8 cellular contexts compared by ENCODE assay signal in the genomic region with DNA sequence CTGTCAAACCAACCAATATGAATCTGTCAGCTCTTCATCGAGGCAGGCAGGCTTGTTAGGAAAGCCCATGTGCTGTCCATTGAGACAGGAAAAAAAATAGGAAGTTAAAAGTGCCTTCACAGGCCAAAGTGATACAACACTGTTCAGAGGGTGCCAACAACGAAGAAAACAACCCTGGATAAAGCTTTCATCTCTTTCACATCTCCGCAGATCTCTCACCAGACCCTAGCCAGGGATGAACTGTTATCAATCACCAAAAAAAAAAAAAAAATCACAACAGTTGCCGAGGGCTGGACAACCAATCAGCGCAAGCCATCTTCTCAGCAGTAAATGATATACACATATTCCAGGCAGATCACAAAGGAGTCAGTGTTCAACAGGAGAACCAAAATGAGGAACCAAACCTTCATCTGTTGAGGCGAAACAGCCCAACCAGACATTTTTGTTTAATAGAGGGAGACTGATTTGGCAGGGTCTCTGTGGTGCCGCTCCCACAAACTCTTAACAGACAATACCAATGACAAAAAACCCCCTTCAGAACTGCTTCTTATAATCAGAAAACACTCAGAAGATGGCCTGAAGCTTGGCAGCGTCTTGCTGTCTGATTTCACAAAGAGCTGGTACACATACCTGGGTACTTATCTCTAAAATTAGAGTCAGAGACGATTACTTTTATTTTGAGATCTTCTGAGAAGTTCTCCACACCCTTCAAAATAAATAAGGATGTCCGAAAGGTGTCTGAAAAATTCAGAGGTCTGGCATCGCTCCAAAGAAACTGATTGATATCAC. TPM values are rescaled to one million over a fixed set of nuclear protein-coding genes. Genes with fewer than 3 reads are reported as not detected.
A peak's percentile ranks its signal among the peaks of the same experiment; 100 is the strongest.
DNase-seq lines count a peak whose midpoint lies in the region; ATAC-seq, FAIRE-seq and TF ChIP-seq lines count a peak whose summit lies in the region.

No MANE protein-coding gene starts in this region.

- H2AFZ ChIP-seq in keratinocyte (ENCODE audit: control insufficient read depth, low read length): no peak overlapping the region

- DNase-seq in A172 (ENCODE audit: low spot score) (peak; percentile 40), WTC11 (ENCODE audit: low spot score) (no peak), keratinocyte (ENCODE audit: low read depth, low spot score) (no peak), type B pancreatic cell (ENCODE audit: extremely low spot score, unreplicated experiment) (no peak), NCI-H1092 treated with DMSO at 0.1 percent for 48 hours (lab: John Stamatoyannopoulos, UW) (no peak), HUDEP-2 (lab: John Stamatoyannopoulos, UW; ENCODE audit: unreplicated experiment in 76 of 76) (no peak)

- no peak for FAIRE-seq in keratinocyte (lab: Jason Lieb, UNC)

- H3K9me1 ChIP-seq in keratinocyte (ENCODE audit: control insufficient read depth, extremely low read depth, insufficient read depth, low read length): peaks cover 7% of the 10 kb centered on the region

- in situ Hi-C loops in GM18951 (cut with MboI; ENCODE audit: low sequenced_read_pairs, unreplicated experiment): no loop called here

- peaks cover 8 to 17% of the 10 kb centered on the region in 2 experiments for H3K36me3 ChIP-seq in keratinocyte (ENCODE audit: control insufficient read depth in 2 of 2, extremely low read depth in 1 of 2, insufficient read depth in 2 of 2, low read length in 2 of 2)

- dilution Hi-C loops in keratinocyte (cut with MboI; ENCODE audit: extremely low pct_ligation_motif_present, low sequenced_read_pairs): no loop called here

- H3K27me3 ChIP-seq in keratinocyte (ENCODE audit: control insufficient read depth, extremely low read depth, insufficient read depth, low read length): no peaks in the 10 kb centered on the region

- peaks cover 19% of the 10 kb centered on the region for H3K27me3 Mint-ChIP-seq in WTC11 (ENCODE audit: low read depth)
- H3K27me3 Mint-ChIP-seq in type B pancreatic cell: no peaks in the 10 kb centered on the region

- H3K4me3 ChIP-seq in keratinocyte (ENCODE audit: control insufficient read depth in 2 of 3, extremely low read depth in 1 of 3, insufficient read depth in 2 of 3, low read depth in 1 of 3, low read length in 3 of 3): peak overlapping the region; percentile 85 to 92 (median 91)

- TF ChIP-seq CTCF in WTC11 (IDR thresholded peaks at IDR 0.05) (no peak), keratinocyte (optimal IDR thresholded peaks at IDR 0.05 in 1 of 3, IDR thresholded peaks at IDR 0.05 in 1 of 3, conservative IDR thresholded peaks at IDR 0.05 in 1 of 3; ENCODE audit: extremely low read depth in 1 of 3, insufficient read depth in 2 of 3, low read length in 3 of 3) (no peak), type B pancreatic cell (conservative IDR thresholded peaks at IDR 0.05) (no peak)

- no peaks in the 10 kb centered on the region for H3K9me3 ChIP-seq in keratinocyte (ENCODE audit: control insufficient read depth, low read depth, low read length)

- H3K9ac ChIP-seq in keratinocyte (ENCODE audit: control insufficient read depth, extremely low read depth, insufficient read depth, low read length): peak overlapping the region; percentile 82

- no peak overlapping the region for H3K27ac Mint-ChIP-seq in WTC11
- peak overlapping the region; percentile 93 for H3K27ac Mint-ChIP-seq in type B pancreatic cell

- H3K4me2 ChIP-seq in keratinocyte (ENCODE audit: control insufficient read depth, extremely low read depth, insufficient read depth, low read depth, low read length): peak overlapping the region; percentile 95

- peaks cover 26% of the 10 kb centered on the region for H4K20me1 ChIP-seq in keratinocyte (ENCODE audit: control insufficient read depth, extremely low read depth, insufficient read depth, low read length)

- ATAC-seq in WTC11: no peak
- ATAC-seq in GM19395 (IDR thresholded peaks at IDR 0.05; ENCODE audit: unreplicated experiment): no peak

- H3K4me1 ChIP-seq in keratinocyte (ENCODE audit: control insufficient read depth, extremely low read depth, insufficient read depth, low read length): peaks cover 80% of the 10 kb centered on the region

- H3K36me3 Mint-ChIP-seq in WTC11 (no peaks in the 10 kb centered on the region), type B pancreatic cell (peaks cover 5% of the 10 kb centered on the region)

- peak; percentile 42 for TF ChIP-seq POLR2A in GM18951 (IDR thresholded peaks at IDR 0.05; ENCODE audit: extremely low read depth, insufficient read depth, insufficient read length)

- H3K9me3 Mint-ChIP-seq in WTC11 (no peaks in the 10 kb centered on the region), type B pancreatic cell (no peaks in the 10 kb centered on the region)

- CTCF ChIA-PET in WTC11 (lab: Charles Lee): interaction anchor here (1.3 kb wide), 1 partner anchor 70 kb away, joined by 3 read pairs; no protein-coding TSS in a partner anchor

- POLR2A ChIA-PET in WTC11 (lab: Charles Lee): interaction anchor here (0.8 kb wide), 1 partner anchor 310 kb away, joined by 3 read pairs; no protein-coding TSS in a partner anchor

- H3K27ac ChIP-seq in keratinocyte (ENCODE audit: control insufficient read depth, insufficient read depth, low read length): peak overlapping the region; percentile 65

- peak overlapping the region; percentile 86; the same call in 1 of the 2 replicates for H3K4me3 Mint-ChIP-seq in WTC11
- peak overlapping the region; percentile 89 for H3K4me3 Mint-ChIP-seq in type B pancreatic cell

- H3K4me1 Mint-ChIP-seq in WTC11 (peaks cover 26% of the 10 kb centered on the region), type B pancreatic cell (ENCODE audit: unreplicated experiment) (peaks cover 71% of the 10 kb centered on the region)

- peaks cover 66% of the 10 kb centered on the region for H3K79me2 ChIP-seq in keratinocyte (ENCODE audit: control insufficient read depth, insufficient read depth, low read length)

TF ChIP-seq in WTC11, 78 proteins besides CTCF, POLR2A, EP300 and RAD21:
- no peak for TF ChIP-seq EMX1 (CRISPR knock-in tag; IDR thresholded peaks at IDR 0.05)
TF ChIP-seq in WTC11: peak in this region for 0.

RNA-seq across cellular contexts. Expression of gene MAP3K14, which starts 1.9 kb away (rescaled TPM):
- 24.8 and 35.5 TPM in 2 replicates for total RNA-seq in A172 (2014; rRNA removed; shearing (Covaris generic))
- total RNA-seq in WTC11 (2021) (3.3 to 4.0 TPM (median 3.8 TPM) in 3 replicates), type B pancreatic cell (ENCODE audit: low replicate concordance) (10.4 and 11.2 TPM in 2 replicates)
- 6.5 to 8.3 TPM (median 7.1 TPM) in 3 replicates for polyA plus RNA-seq in keratinocyte
- polyA plus RNA-seq in keratinocyte (2011; ENCODE audit: low read depth): 2.8 TPM
- 3.2 and 4.9 TPM in 2 replicates for polyA plus RNA-seq in keratinocyte (2011; cell fraction: cytosol; rRNA removed)
- 16.6 and 20.8 TPM in 2 replicates for polyA plus RNA-seq in keratinocyte (2011; cell fraction: nucleus; rRNA removed)
- 3.3 and 5.9 TPM in 2 replicates for polyA plus RNA-seq in keratinocyte (2012; ENCODE audit: low replicate concordance)
- polyA minus RNA-seq in keratinocyte: 5.0 to 7.3 TPM (median 6.0 TPM) in 3 replicates
- 2.5 TPM for polyA minus RNA-seq in keratinocyte (2011; cell fraction: cytosol; rRNA and poly(A)+ RNA removed)
- polyA minus RNA-seq in keratinocyte (2011; cell fraction: nucleus; rRNA and poly(A)+ RNA removed): 7.8 and 10.7 TPM in 2 replicates

RNA-seq across cellular contexts. Expression of gene SPATA32, which starts 53.1 kb away (rescaled TPM):
- not detected in 2 replicates for total RNA-seq in A172 (2014; rRNA removed; shearing (Covaris generic))
- total RNA-seq in WTC11 (2021): 0.14 to 0.15 TPM in 2 of 3 replicates, not detected in the other
- 0.05 TPM in 1 of 3 replicates, not detected in the others for polyA plus RNA-seq in keratinocyte
- polyA plus RNA-seq in keratinocyte (2011; ENCODE audit: low read depth): not detected
- not detected in 2 replicates for polyA plus RNA-seq in keratinocyte (2011; cell fraction: cytosol; rRNA removed)
- 0.07 TPM in 1 of 2 replicates, not detected in the other for polyA plus RNA-seq in keratinocyte (2011; cell fraction: nucleus; rRNA removed)
- not detected in 2 replicates for polyA plus RNA-seq in keratinocyte (2012; ENCODE audit: low replicate concordance)
- polyA minus RNA-seq in keratinocyte: not detected in 3 replicates
- not detected for polyA minus RNA-seq in keratinocyte (2011; cell fraction: cytosol; rRNA and poly(A)+ RNA removed)
- polyA minus RNA-seq in keratinocyte (2011; cell fraction: nucleus; rRNA and poly(A)+ RNA removed): not detected in 2 replicates
- not detected in 2 replicates for total RNA-seq in type B pancreatic cell (ENCODE audit: low replicate concordance)
